ENCODE assay signal across 18 cellular contexts in the genomic region with DNA sequence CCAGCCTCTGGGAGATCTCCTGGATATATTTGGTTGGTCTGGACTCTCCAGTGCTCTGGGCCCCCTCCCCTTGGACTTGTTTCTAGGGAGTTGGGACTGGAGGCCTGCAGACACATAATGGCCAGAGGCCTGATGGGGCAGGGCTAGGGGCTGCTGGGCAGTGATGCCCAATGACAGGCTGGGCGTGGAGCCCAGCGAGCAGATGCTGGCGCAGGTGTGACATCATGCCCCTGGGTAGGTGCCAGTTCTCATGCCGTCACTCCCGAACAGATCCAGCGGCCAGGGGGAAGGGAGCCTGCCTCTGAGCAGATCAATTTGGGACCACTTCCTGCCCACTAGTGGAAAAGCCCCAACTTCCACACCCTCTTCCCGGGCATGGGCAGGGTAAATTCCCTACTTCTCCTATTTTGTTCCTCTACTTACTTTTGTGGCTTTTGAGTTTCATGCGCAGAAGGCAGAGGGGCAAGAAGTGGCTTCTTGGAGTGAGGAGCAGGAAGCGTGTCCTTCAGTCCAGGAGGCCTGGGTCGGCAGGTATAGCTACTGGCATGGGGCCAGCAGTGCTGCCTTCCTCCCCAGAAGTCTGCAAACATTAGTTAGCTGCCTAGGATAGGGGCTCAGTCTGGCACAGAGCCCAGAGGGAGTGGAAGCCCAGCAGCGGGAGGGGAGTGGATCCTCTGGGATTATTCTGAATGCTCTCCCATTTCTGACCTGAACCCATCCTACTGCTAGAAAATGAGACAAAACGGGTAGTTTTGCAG. TPM values are rescaled to one million over a fixed set of nuclear protein-coding genes. Genes with fewer than 3 reads are reported as not detected.
DNase-seq lines count a peak whose midpoint lies in the region; ATAC-seq and TF ChIP-seq lines count a peak whose summit lies in the region.
"Had no signal": no experiment of that assay in that cellular context is flagged by ENCODE, and none has a peak within 500 bp of the region (broad histone marks: within the 10 kb centered on the region; RNA-seq: fewer than 3 reads in every experiment).

No MANE protein-coding gene starts in this region.

- H3K36me3 Mint-ChIP-seq in endothelial cell (ENCODE audit: low read depth, unreplicated experiment), result peaks cover 5% of the 10 kb centered on the region
- H3K36me3 Mint-ChIP-seq: neural progenitor cell had no signal

- no peak for TF ChIP-seq CTCF in endothelial cell (IDR thresholded peaks at IDR 0.05; ENCODE audit: unreplicated experiment)

- H3K27me3 Mint-ChIP-seq in endothelial cell (ENCODE audit: unreplicated experiment), result no peaks in the 10 kb centered on the region
- H3K27me3 Mint-ChIP-seq: activated CD4-positive, alpha-beta T cell treated with anti-CD3 and anti-CD28 coated beads, Interleukin-2, amount 10 ng/mL, durations not matched to agents 7 days and 5 days; CD4-positive, alpha-beta memory T cell; stimulated activated naive CD8-positive, alpha-beta T cell treated with anti-CD3 and anti-CD28 coated beads, Interleukin-15, Interleukin-2, amounts not matched to agents 100 ng/mL and 50 ng/mL, for 24 hours had no signal

- DNase-seq in NCI-H146 (lab: John Stamatoyannopoulos, UW) (peak; percentile 18), NCI-H146 treated with DMSO at 0.1 percent for 48 hours (lab: John Stamatoyannopoulos, UW; ENCODE audit: unreplicated experiment) (no peak), NCI-H345 (lab: John Stamatoyannopoulos, UW) (peak; percentile 81), cerebellum (ENCODE audit: low spot score) (peak; percentile 64), pons (ENCODE audit: low spot score) (peak; percentile 20), LoVo (ENCODE audit: low spot score) (no peak), endothelial cell (ENCODE audit: low spot score) (no peak)
- DNase-seq: activated CD4-positive, alpha-beta T cell treated with anti-CD3 and anti-CD28 coated beads, Interleukin-2, amount 10 ng/mL, durations not matched to agents 7 days and 5 days; activated T-cell treated with anti-CD3 and anti-CD28 coated beads, Interleukin-2, amount 50 U/mL, for 4 hours; CD4-positive, alpha-beta memory T cell; GM23248; NCI-H1092 treated with DMSO at 0.1 percent for 48 hours; small intestine had no signal

- H3K4me1 Mint-ChIP-seq in endothelial cell (ENCODE audit: unreplicated experiment), result peaks cover 6% of the 10 kb centered on the region

- H3K27ac Mint-ChIP-seq in endothelial cell (ENCODE audit: unreplicated experiment), result no peak overlapping the region
- H3K27ac Mint-ChIP-seq: activated CD4-positive, alpha-beta T cell treated with anti-CD3 and anti-CD28 coated beads, Interleukin-2, amount 10 ng/mL, durations not matched to agents 7 days and 5 days; neural progenitor cell; stimulated activated naive CD8-positive, alpha-beta T cell treated with anti-CD3 and anti-CD28 coated beads, Interleukin-15, Interleukin-2, amounts not matched to agents 100 ng/mL and 50 ng/mL, for 24 hours had no signal

- ATAC-seq in HG02885 (IDR thresholded peaks at IDR 0.05; ENCODE audit: poor library complexity, unreplicated experiment), result no peak
- ATAC-seq: activated T-cell treated with anti-CD3 and anti-CD28 coated beads, Interleukin-2, amount 50 U/mL, for 4 hours had no signal

- no peaks in the 10 kb centered on the region for H3K9me3 Mint-ChIP-seq in endothelial cell (ENCODE audit: unreplicated experiment)
- H3K9me3 Mint-ChIP-seq: activated CD4-positive, alpha-beta T cell treated with anti-CD3 and anti-CD28 coated beads, Interleukin-2, amount 10 ng/mL, durations not matched to agents 7 days and 5 days; activated T-cell treated with anti-CD3 and anti-CD28 coated beads, Interleukin-2, amount 50 U/mL, for 4 hours; neural progenitor cell; stimulated activated naive CD8-positive, alpha-beta T cell treated with anti-CD3 and anti-CD28 coated beads, Interleukin-15, Interleukin-2, amounts not matched to agents 100 ng/mL and 50 ng/mL, for 24 hours had no signal

- H3K4me3 Mint-ChIP-seq in endothelial cell (ENCODE audit: unreplicated experiment), result no peak overlapping the region
- H3K4me3 Mint-ChIP-seq: activated CD4-positive, alpha-beta T cell treated with anti-CD3 and anti-CD28 coated beads, Interleukin-2, amount 10 ng/mL, durations not matched to agents 7 days and 5 days; activated T-cell treated with anti-CD3 and anti-CD28 coated beads, Interleukin-2, amount 50 U/mL, for 4 hours; CD4-positive, alpha-beta memory T cell; neural progenitor cell; stimulated activated naive CD8-positive, alpha-beta T cell treated with anti-CD3 and anti-CD28 coated beads, Interleukin-15, Interleukin-2, amounts not matched to agents 100 ng/mL and 50 ng/mL, for 24 hours had no signal

RNA-seq across cellular contexts. Expression of a gene that starts 6.1 kb away (rescaled TPM):
- total RNA-seq in cerebellum, result 60.4 TPM
- total RNA-seq in endothelial cell (ENCODE audit: unreplicated experiment), result 55.0 TPM

RNA-seq across cellular contexts. Expression of a gene that starts 8.6 kb away (rescaled TPM):
- total RNA-seq in cerebellum (1.2 TPM), endothelial cell (ENCODE audit: unreplicated experiment) (1.5 TPM)
- total RNA-seq: GM23248 had no signal

RNA-seq across cellular contexts. Expression of a gene that starts 34.6 kb away (rescaled TPM):
- total RNA-seq in cerebellum, result 1.2 TPM
- not detected for total RNA-seq in endothelial cell (ENCODE audit: unreplicated experiment)
- total RNA-seq: activated CD4-positive, alpha-beta T cell treated with anti-CD3 and anti-CD28 coated beads, Interleukin-2, amount 10 ng/mL, durations not matched to agents 7 days and 5 days; GM23248 had no signal

RNA-seq across cellular contexts. Expression of a gene that starts 39.7 kb away (rescaled TPM):
- total RNA-seq in cerebellum (40.9 TPM), endothelial cell (ENCODE audit: unreplicated experiment) (61.4 TPM)

RNA-seq across cellular contexts. Expression of a gene that starts 41.6 kb away (rescaled TPM):
- total RNA-seq in cerebellum (1.3 TPM), endothelial cell (ENCODE audit: unreplicated experiment) (not detected)
- total RNA-seq: A172; activated CD4-positive, alpha-beta T cell treated with anti-CD3 and anti-CD28 coated beads, Interleukin-2, amount 10 ng/mL, durations not matched to agents 7 days and 5 days; activated T-cell treated with anti-CD3 and anti-CD28 coated beads, Interleukin-2, amount 50 U/mL, for 4 hours; CD4-positive, alpha-beta memory T cell; GM23248; lung had no signal

Comparison
In these comparisons a context has a peak if more than half of its experiments do, and no peak if none do; other contexts are left out.
1. DNase-seq: peak in NCI-H146 (single experiment), NCI-H345 (single experiment), cerebellum (single experiment) and pons (single experiment); none in NCI-H146 treated with DMSO at 0.1 percent for 48 hours (single experiment), LoVo (single experiment) and endothelial cell (single experiment).